11 cellular contexts compared by ENCODE assay signal in genomic region chr17:27565874-27566672, GRCh38.
DNase-seq lines count a peak whose midpoint lies in the region; ATAC-seq and TF ChIP-seq lines count a peak whose summit lies in the region.
"Had no signal": no experiment of that assay in that cellular context is flagged by ENCODE, and none has a peak within 500 bp of the region (broad histone marks: within the 10 kb centered on the region; RNA-seq: fewer than 3 reads in every experiment).

No MANE protein-coding gene starts in this region.

- ATAC-seq in IMR-90 (ENCODE audit: low read depth) = no peak
- ATAC-seq: naive thymus-derived CD8-positive, alpha-beta T cell; T-cell had no signal

- CTCF ChIA-PET in AG04450 (lab: Charles Lee) (no interaction called here), IMR-90 (lab: Yijun Ruan, JAX) (no interaction called here)

- H4K91ac ChIP-seq in IMR-90 (ENCODE audit: insufficient read depth, low read depth, low read length) = peak overlapping the region; percentile 73

- H3K9me1 ChIP-seq in IMR-90 (ENCODE audit: insufficient read depth, low read length) = peaks cover 32% of the 10 kb centered on the region

- intact Hi-C loops in IMR-90 (cut with micrococcal nuclease) = no loop called here
- intact Hi-C loops in ascending aorta (cut with DNase I) = no loop called here

- H2BK15ac ChIP-seq in IMR-90 (ENCODE audit: low read depth, low read length) = peak overlapping the region; percentile 73; the same call in 2 of the 3 replicates

- POLR2A ChIA-PET in AG04450 (lab: Yijun Ruan, JAX) = interaction anchor here (0.5 kb wide), 1 partner anchor 11 kb away, joined by 3 read pairs; no protein-coding TSS in a partner anchor
- POLR2A ChIA-PET in IMR-90 (lab: Charles Lee; ENCODE audit: unreplicated experiment) = no interaction called here

- TF ChIP-seq CTCF in AG04450 (IDR thresholded peaks at IDR 0.05; ENCODE audit: low read depth, low read length) = no peak
- TF ChIP-seq CTCF in IMR-90 (conservative IDR thresholded peaks at IDR 0.05; ENCODE audit: low read depth, low read length) = no peak
- TF ChIP-seq CTCF in GM13977 (IDR thresholded peaks at IDR 0.05; ENCODE audit: extremely low read depth, insufficient read depth, missing control alignments) = no peak
- no peak for TF ChIP-seq CTCF in ascending aorta (IDR thresholded peaks at IDR 0.05)

- peak overlapping the region; percentile 25 for H2AFZ ChIP-seq in IMR-90 (replicated peaks; ENCODE audit: low read length, poor library complexity)

- WGBS in IMR-90 (ENCODE audit: extremely low coverage in 2 of 2, insufficient read length in 1 of 2), 2 experiments = 100% methylated on average over 1 of the region's 11 CpGs; no CpG with 5 or more reads in 1 of the 2 experiments

- peak overlapping the region; percentile 61 for H3K27ac ChIP-seq in AG04450 (ENCODE audit: low read depth, low read length)
- H3K27ac ChIP-seq in IMR-90 (ENCODE audit: insufficient read depth, low read length) = no peak overlapping the region
- peak overlapping the region; percentile 97 for H3K27ac ChIP-seq in skeletal muscle tissue (ENCODE audit: low read depth, low read length)
- H3K27ac ChIP-seq in ascending aorta = no peak overlapping the region

- no peak overlapping the region for H3K23ac ChIP-seq in IMR-90 (ENCODE audit: low read depth, low read length)

- no peak for DNase-seq in AG04450 (ENCODE audit: low read depth, low spot score)
- DNase-seq in IMR-90 = peak; percentile 84
- peak; percentile 72 for DNase-seq in brain pericyte (ENCODE audit: low read depth, low spot score)
- DNase-seq in GM13977 (ENCODE audit: low spot score) = no peak
- DNase-seq in NCI-H1048 (lab: John Stamatoyannopoulos, UW) = no peak
- no peak for DNase-seq in ACHN
- no peak for DNase-seq in ascending aorta (ENCODE audit: low spot score in 2 of 2)
- DNase-seq: naive thymus-derived CD8-positive, alpha-beta T cell; NCI-H1092 treated with DMSO at 0.1 percent for 48 hours; T-cell had no signal

- H3K18ac ChIP-seq in IMR-90 (ENCODE audit: low read depth, low read length) = peak overlapping the region; percentile 34; the same call in 1 of the 2 replicates

- H3K36me3 ChIP-seq in IMR-90 (ENCODE audit: control insufficient read depth, insufficient read depth, low read length) (peaks cover 19% of the 10 kb centered on the region), skeletal muscle tissue (ENCODE audit: control insufficient read depth in 3 of 3, insufficient read depth in 3 of 3, low read length in 3 of 3) (no peaks in the 10 kb centered on the region), ascending aorta (no peaks in the 10 kb centered on the region)

- H2BK5ac ChIP-seq in IMR-90 (ENCODE audit: low read depth, low read length, poor library complexity, severe bottlenecking) = peak overlapping the region; percentile 48

- no peak overlapping the region for H3K4me3 ChIP-seq in AG04450 (ENCODE audit: low read depth, low read length)
- H3K4me3 ChIP-seq in IMR-90 (ENCODE audit: insufficient read depth, low read depth, low read length) = no peak overlapping the region
- no peak overlapping the region for H3K4me3 ChIP-seq in skeletal muscle tissue (ENCODE audit: low read length in 3 of 3)
- no peak overlapping the region for H3K4me3 ChIP-seq in ascending aorta

- peaks cover 17% of the 10 kb centered on the region for H4K20me1 ChIP-seq in IMR-90 (ENCODE audit: insufficient read depth, low read length)

- H2BK20ac ChIP-seq in IMR-90 (ENCODE audit: low read depth, low read length) = peak overlapping the region; percentile 6; the same call in 1 of the 2 replicates

- H3K9ac ChIP-seq in IMR-90 (ENCODE audit: low read depth, low read length) (no peak overlapping the region), skeletal muscle tissue (ENCODE audit: low read depth in 1 of 3, low read length in 3 of 3) (peak overlapping the region; percentile 17 to 57 (median 35))

- H3K9me3 ChIP-seq in AG04450 (ENCODE audit: control insufficient read depth, insufficient read depth, low read length) = no peaks in the 10 kb centered on the region
- H3K9me3 ChIP-seq in IMR-90 (ENCODE audit: control insufficient read depth, insufficient read depth, low read length) = no peaks in the 10 kb centered on the region
- no peaks in the 10 kb centered on the region for H3K9me3 ChIP-seq in skeletal muscle tissue (ENCODE audit: control insufficient read depth in 3 of 3, low read length in 3 of 3)
- no peaks in the 10 kb centered on the region for H3K9me3 ChIP-seq in ascending aorta

- in situ Hi-C loops in IMR-90 (cut with MboI; ENCODE audit: low sequenced_read_pairs) (no loop called here), GM13977 (cut with MboI; ENCODE audit: low pct_unique_long_range_greater_than_20kb, low sequenced_read_pairs, unreplicated experiment) (no loop called here), ACHN (cut with HindIII; ENCODE audit: low pct_ligation_motif_present, low pct_unique_long_range_greater_than_20kb, low sequenced_read_pairs) (loop anchor here (25.0 kb wide), 1 partner anchor 229 kb away; no protein-coding TSS in a partner anchor)

- peak overlapping the region; percentile 27; the same call in 1 of the 2 replicates for H3K14ac ChIP-seq in IMR-90 (replicated peaks; ENCODE audit: low read depth, low read length)

- H4K8ac ChIP-seq in IMR-90 (ENCODE audit: low read depth in 2 of 2, low read length in 2 of 2) = peak overlapping the region in 1 of 2 experiments; percentile 78; a peak in 2 of 4 replicates

- dilution Hi-C loops in IMR-90 (cut with HindIII; ENCODE audit: low sequenced_read_pairs, unreplicated experiment) = no loop called here

- peaks cover 52 to 93% of the 10 kb centered on the region in 2 experiments for H3K79me1 ChIP-seq in IMR-90 (ENCODE audit: low read depth in 1 of 2, low read length in 2 of 2)

- H3K4me1 ChIP-seq in IMR-90 (ENCODE audit: control insufficient read depth, insufficient read depth, low read length) (peaks cover 30% of the 10 kb centered on the region), skeletal muscle tissue (ENCODE audit: control insufficient read depth in 3 of 3, insufficient read depth in 3 of 3, low read length in 3 of 3) (peaks cover 40 to 56% (median 54%) of the 10 kb centered on the region in 3 donors), ascending aorta (no peaks in the 10 kb centered on the region)

- H2AK9ac ChIP-seq in IMR-90 (replicated peaks; ENCODE audit: low read depth, low read length, poor library complexity) = peak overlapping the region; percentile 7

- H3K4me2 ChIP-seq in IMR-90 (ENCODE audit: low read depth, low read length) = no peak overlapping the region

- H3K4ac ChIP-seq in IMR-90 (ENCODE audit: low read depth, low read length) = peak overlapping the region; percentile 58

- no peak overlapping the region for H3K56ac ChIP-seq in IMR-90 (ENCODE audit: extremely low read depth, insufficient read depth, low read length)

- peak overlapping the region; percentile 89; the same call in 1 of the 2 replicates for H2AK5ac ChIP-seq in IMR-90 (ENCODE audit: low read depth, low read length)

- H2BK120ac ChIP-seq in IMR-90 (ENCODE audit: low read depth, low read length) = 0 out of 2 replicates have a peak overlapping the region, but pooled peaks have one; percentile 26

- TF ChIP-seq RAD21 in IMR-90 (IDR thresholded peaks at IDR 0.05; ENCODE audit: low read length) = no peak

- BruUV-seq in IMR-90 (replicated peaks; lab: Mats Ljungman, UMichigan) = no TSS peak

- no peak for TF ChIP-seq POLR2A in IMR-90 (IDR thresholded peaks at IDR 0.05; ENCODE audit: low read depth, low read length)

- H3K27me3 ChIP-seq in AG04450 (ENCODE audit: control insufficient read depth, insufficient read depth, low read length) = no peaks in the 10 kb centered on the region
- no peaks in the 10 kb centered on the region for H3K27me3 ChIP-seq in IMR-90 (ENCODE audit: control insufficient read depth, insufficient read depth, low read length)
- H3K27me3 ChIP-seq in skeletal muscle tissue (ENCODE audit: control insufficient read depth in 3 of 3, insufficient read depth in 3 of 3, low read length in 3 of 3) = no peaks in the 10 kb centered on the region
- no peaks in the 10 kb centered on the region for H3K27me3 ChIP-seq in ascending aorta

- H4K5ac ChIP-seq in IMR-90 (ENCODE audit: low read depth, low read length) = peak overlapping the region; percentile 78; the same call in 1 of the 2 replicates

TF ChIP-seq in IMR-90, 13 proteins besides CTCF, POLR2A, EP300 and RAD21:
- TF ChIP-seq FOS (IDR thresholded peaks at IDR 0.05; ENCODE audit: low read depth, low read length) (peak; percentile 49; the same call in 1 of the 2 replicates), NFE2L2 (IDR thresholded peaks at IDR 0.05; ENCODE audit: low read depth, low read length) (no peak)
TF ChIP-seq in IMR-90: peak in this region for 1.

Comparison
In these comparisons a context has a peak if more than half of its experiments do, and no peak if none do; other contexts are left out.
1. DNase-seq: peak in IMR-90 (single experiment) and brain pericyte (single experiment); none in AG04450 (single experiment), GM13977 (single experiment), NCI-H1048 (single experiment), ACHN (single experiment) and ascending aorta (0 of 2).
2. H3K27ac ChIP-seq: peak in AG04450 (single experiment) and skeletal muscle tissue (single experiment); none in IMR-90 (single experiment) and ascending aorta (0 of 2).